In genomic region chr7:20307119-20307518, GRCh38 we compare ENCODE assay signal across 11 cellular contexts. TPM values are rescaled to one million over a fixed set of nuclear protein-coding genes. Genes with fewer than 3 reads are reported as not detected.
A peak's percentile ranks its signal among the peaks of the same experiment; 100 is the strongest.
DNase-seq lines count a peak whose midpoint lies in the region; ATAC-seq, FAIRE-seq and TF ChIP-seq lines count a peak whose summit lies in the region.
"Had no signal": no experiment of that assay in that cellular context is flagged by ENCODE, and none has a peak within 500 bp of the region (broad histone marks: within the 10 kb centered on the region; RNA-seq: fewer than 3 reads in every experiment).

No MANE protein-coding gene starts in this region.

- H3K9me3 Mint-ChIP-seq in nephron: no peaks in the 10 kb centered on the region
- no peaks in the 10 kb centered on the region for H3K9me3 Mint-ChIP-seq in stimulated activated effector memory CD8-positive, alpha-beta T cell treated with anti-CD3 and anti-CD28 coated beads, Interleukin-12 subunit alpha, Interleukin-12 subunit beta, amount 100 ng/mL, for 72 hours
- H3K9me3 Mint-ChIP-seq: stimulated activated naive CD8-positive, alpha-beta T cell treated with anti-CD3 and anti-CD28 coated beads, Interleukin-15, Interleukin-2, amounts not matched to agents 100 ng/mL and 50 ng/mL, for 24 hours had no signal

- intact Hi-C loops in tibial artery (cut with DNase I; ENCODE audit: low total_unique reads): no loop called here

- H3K4me3 ChIP-seq in tibial artery: no peak overlapping the region

- H3K36me3 ChIP-seq in tibial artery: no peaks in the 10 kb centered on the region

- FAIRE-seq in GM12891 (lab: Jason Lieb, UNC): no peak

- no peak for TF ChIP-seq POLR2A in GM12891 (IDR thresholded peaks at IDR 0.05; ENCODE audit: low read depth, low read length)

- no peaks in the 10 kb centered on the region for H3K9me3 ChIP-seq in tibial artery

- peaks cover 20% of the 10 kb centered on the region for H3K4me1 Mint-ChIP-seq in nephron
- H3K4me1 Mint-ChIP-seq in stimulated activated effector memory CD8-positive, alpha-beta T cell treated with anti-CD3 and anti-CD28 coated beads, Interleukin-12 subunit alpha, Interleukin-12 subunit beta, amount 100 ng/mL, for 72 hours: no peaks in the 10 kb centered on the region

- peak; percentile 76 for ATAC-seq in GM19035 (IDR thresholded peaks at IDR 0.05; ENCODE audit: unreplicated experiment)
- ATAC-seq in HG03025 (IDR thresholded peaks at IDR 0.05; ENCODE audit: low FRiP score, unreplicated experiment): peak; percentile 71
- ATAC-seq in stimulated activated effector memory CD8-positive, alpha-beta T cell treated with anti-CD3 and anti-CD28 coated beads, Interleukin-12 subunit alpha, Interleukin-12 subunit beta, amount 100 ng/mL, for 72 hours: no peak
- ATAC-seq: HCT116 had no signal

- H3K36me3 Mint-ChIP-seq in nephron (ENCODE audit: low read depth): no peaks in the 10 kb centered on the region
- no peaks in the 10 kb centered on the region for H3K36me3 Mint-ChIP-seq in stimulated activated effector memory CD8-positive, alpha-beta T cell treated with anti-CD3 and anti-CD28 coated beads, Interleukin-12 subunit alpha, Interleukin-12 subunit beta, amount 100 ng/mL, for 72 hours

- no peaks in the 10 kb centered on the region for H3K4me1 ChIP-seq in tibial artery

- peak overlapping the region; percentile 76 to 94 (median 92) for H3K27ac Mint-ChIP-seq in nephron
- no peak overlapping the region for H3K27ac Mint-ChIP-seq in stimulated activated effector memory CD8-positive, alpha-beta T cell treated with anti-CD3 and anti-CD28 coated beads, Interleukin-12 subunit alpha, Interleukin-12 subunit beta, amount 100 ng/mL, for 72 hours
- H3K27ac Mint-ChIP-seq: stimulated activated naive CD8-positive, alpha-beta T cell treated with anti-CD3 and anti-CD28 coated beads, Interleukin-15, Interleukin-2, amounts not matched to agents 100 ng/mL and 50 ng/mL, for 24 hours had no signal

- H3K27me3 Mint-ChIP-seq in nephron (ENCODE audit: low read depth): no peaks in the 10 kb centered on the region
- H3K27me3 Mint-ChIP-seq: stimulated activated naive CD8-positive, alpha-beta T cell treated with anti-CD3 and anti-CD28 coated beads, Interleukin-15, Interleukin-2, amounts not matched to agents 100 ng/mL and 50 ng/mL, for 24 hours had no signal

- DNase-seq in RPMI7951 (ENCODE audit: low read depth) (peak; percentile 92), tibial artery (no peak), SK-N-DZ (ENCODE audit: low spot score) (no peak), GM12891 (ENCODE audit: insufficient read length, low spot score) (no peak)
- no peak for DNase-seq in stimulated activated effector memory CD8-positive, alpha-beta T cell treated with anti-CD3 and anti-CD28 coated beads, Interleukin-12 subunit alpha, Interleukin-12 subunit beta, amount 100 ng/mL, for 72 hours (ENCODE audit: low spot score in 2 of 2)
- DNase-seq: mammary epithelial cell had no signal

- no peak for TF ChIP-seq CTCF in nephron (IDR thresholded peaks at IDR 0.05; ENCODE audit: unreplicated experiment in 3 of 3)
- no peak for TF ChIP-seq CTCF in tibial artery (IDR thresholded peaks at IDR 0.05)

- no peak overlapping the region for H3K4me3 Mint-ChIP-seq in nephron
- no peak overlapping the region for H3K4me3 Mint-ChIP-seq in stimulated activated effector memory CD8-positive, alpha-beta T cell treated with anti-CD3 and anti-CD28 coated beads, Interleukin-12 subunit alpha, Interleukin-12 subunit beta, amount 100 ng/mL, for 72 hours
- H3K4me3 Mint-ChIP-seq: stimulated activated naive CD8-positive, alpha-beta T cell treated with anti-CD3 and anti-CD28 coated beads, Interleukin-15, Interleukin-2, amounts not matched to agents 100 ng/mL and 50 ng/mL, for 24 hours had no signal

- H3K27ac ChIP-seq in tibial artery: no peak overlapping the region

- no peaks in the 10 kb centered on the region for H3K27me3 ChIP-seq in tibial artery

TF ChIP-seq in GM12891, 5 proteins besides CTCF, POLR2A, EP300 and RAD21:
- TF ChIP-seq SPI1 (IDR thresholded peaks at IDR 0.05; ENCODE audit: low read depth, low read length): no peak
- TF ChIP-seq POU2F2 (IDR thresholded peaks at IDR 0.05; ENCODE audit: low read depth, low read length): no peak
- no peak for TF ChIP-seq TAF1 (IDR thresholded peaks at IDR 0.05; ENCODE audit: low read depth, low read length)
- no peak for TF ChIP-seq POLR2AphosphoS5 (IDR thresholded peaks at IDR 0.05; ENCODE audit: low read depth, low read length)
- no peak for TF ChIP-seq PAX5 (IDR thresholded peaks at IDR 0.05; ENCODE audit: insufficient read depth, low read length, severe bottlenecking)

RNA-seq across cellular contexts. Expression of gene ITGB8, which starts 23.6 kb away (rescaled TPM):
- total RNA-seq in RPMI7951 (2014; rRNA removed; shearing (Covaris generic)): 18.9 and 19.7 TPM in 2 replicates
- polyA plus RNA-seq in SK-N-DZ (2014; cell fraction: cytosol; rRNA removed): 3.1 and 3.3 TPM in 2 replicates
- polyA plus RNA-seq in SK-N-DZ (2014; cell fraction: nucleus; rRNA removed): 6.5 and 7.6 TPM in 2 replicates
- polyA plus RNA-seq in GM12891 (2012; ENCODE audit: low read depth, missing spikeins): 0.28 TPM
